ENCODE assay signal across 12 cellular contexts in the genomic region with DNA sequence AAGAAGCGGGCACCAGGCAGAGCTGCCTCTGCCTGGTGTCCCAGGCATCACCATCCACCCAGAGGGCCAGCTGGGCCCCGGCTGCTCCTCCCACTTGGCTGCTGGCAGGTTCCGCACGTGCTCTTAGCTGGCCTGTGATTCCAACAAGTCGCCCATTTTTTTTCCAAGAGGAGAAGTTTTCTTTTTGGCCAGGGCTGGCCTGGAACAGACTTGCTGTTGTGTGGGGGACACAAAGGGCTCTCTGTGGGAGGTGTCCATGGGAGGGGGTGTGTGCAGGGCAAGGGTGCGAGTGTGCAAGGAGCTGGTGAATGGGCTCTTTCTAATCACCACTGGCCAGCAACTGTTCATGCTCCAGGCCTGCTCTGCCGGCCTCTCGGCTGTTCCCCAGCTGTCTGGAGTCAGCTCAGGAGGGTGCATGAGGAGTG. TPM values are rescaled to one million over a fixed set of nuclear protein-coding genes. Genes with fewer than 3 reads are reported as not detected.
DNase-seq lines count a peak whose midpoint lies in the region; ATAC-seq and TF ChIP-seq lines count a peak whose summit lies in the region.
"Had no signal": no experiment of that assay in that cellular context is flagged by ENCODE, and none has a peak within 500 bp of the region (broad histone marks: within the 10 kb centered on the region; RNA-seq: fewer than 3 reads in every experiment).

No MANE protein-coding gene starts in this region.

- H2AFZ ChIP-seq in mammary epithelial cell (ENCODE audit: low read depth, low read length) (no peak overlapping the region), neuronal stem cell (ENCODE audit: low read length) (no peak overlapping the region)

- intact Hi-C loops in MCF 10A (cut with micrococcal nuclease) (no loop called here), mammary epithelial cell (cut with micrococcal nuclease) (no loop called here), head of caudate nucleus (cut with DNase I) (loop anchor here (10.0 kb wide), 1 partner anchor 108 kb away; no protein-coding TSS in a partner anchor), aorta (cut with DNase I) (no loop called here)

- 51% methylated on average over 7 of the region's 8 CpGs for WGBS in mammary epithelial cell (ENCODE audit: low coverage, missing lambda C conversion rate)
- no CpG with 5 or more reads among the region's 8 CpGs for WGBS in neuronal stem cell (ENCODE audit: extremely low coverage in 2 of 2, insufficient read length in 2 of 2, insufficient replicate concordance in 1 of 2), 2 donors
- 15 to 28% methylated on average over 7 to 8 of the region's 8 CpGs for WGBS in aorta, 2 donors

- H3K79me1 ChIP-seq in neuronal stem cell (ENCODE audit: low read depth, low read length), result peaks cover 20% of the 10 kb centered on the region

- H3K36me3 Mint-ChIP-seq in MCF 10A (ENCODE audit: insufficient read depth, unreplicated experiment), result peaks cover 98% of the 10 kb centered on the region

- H2BK5ac ChIP-seq in neuronal stem cell (ENCODE audit: low read length), result no peak overlapping the region

- H3K36me3 ChIP-seq in mammary epithelial cell (ENCODE audit: insufficient read depth, low read length) (peaks cover 58% of the 10 kb centered on the region), neuronal stem cell (replicated peaks in 1 of 2; ENCODE audit: control insufficient read depth in 2 of 2, insufficient read depth in 2 of 2, low read length in 2 of 2) (peaks cover 83 to 98% of the 10 kb centered on the region in 2 donors), aorta (ENCODE audit: control insufficient read depth in 1 of 2, insufficient read depth in 2 of 2, low read length in 1 of 2) (peaks cover 4 to 21% of the 10 kb centered on the region in 2 donors)

- H3K27me3 Mint-ChIP-seq in MCF 10A (ENCODE audit: insufficient read depth, unreplicated experiment), result no peaks in the 10 kb centered on the region

- no peak overlapping the region for H2BK120ac ChIP-seq in neuronal stem cell (ENCODE audit: low read depth, low read length)

- H3K4ac ChIP-seq in neuronal stem cell (ENCODE audit: low read length), result no peak overlapping the region

- in situ Hi-C loops in mammary epithelial cell (cut with MboI; ENCODE audit: low sequenced_read_pairs in 2 of 2), result loop anchor here in 1 of 2 donors (10.0 kb wide), 1 partner anchor 108 kb away; no protein-coding TSS in a partner anchor

- H3K79me2 ChIP-seq in mammary epithelial cell (ENCODE audit: insufficient read depth, low read length), result peaks cover 77% of the 10 kb centered on the region

- H3K9me3 Mint-ChIP-seq in MCF 10A (ENCODE audit: unreplicated experiment), result no peaks in the 10 kb centered on the region
- H3K9me3 Mint-ChIP-seq: stimulated activated naive CD8-positive, alpha-beta T cell treated with anti-CD3 and anti-CD28 coated beads, Interleukin-15, amount 100 ng/mL, for 72 hours had no signal

- peak overlapping the region; percentile 21 for H3K4me3 Mint-ChIP-seq in MCF 10A (ENCODE audit: unreplicated experiment)
- H3K4me3 Mint-ChIP-seq: stimulated activated naive CD8-positive, alpha-beta T cell treated with anti-CD3 and anti-CD28 coated beads, Interleukin-15, amount 100 ng/mL, for 72 hours had no signal

- H2BK12ac ChIP-seq in neuronal stem cell (ENCODE audit: low read length), result no peak overlapping the region

- H2BK15ac ChIP-seq in neuronal stem cell (ENCODE audit: low read length), result no peak overlapping the region

- DNase-seq in MCF 10A (ENCODE audit: unreplicated experiment) (no peak), mammary epithelial cell (no peak), head of caudate nucleus (peak; percentile 83 to 99 (median 93)), neuronal stem cell (ENCODE audit: low spot score) (no peak), aorta (peak; percentile 59 to 81)
- no peak for DNase-seq in stimulated activated CD4-positive, alpha-beta T cell treated with anti-CD3 and anti-CD28 coated beads, Interleukin-1b, Interleukin-23, amount 100 ng/mL, for 48 hours
- DNase-seq in stimulated activated CD4-positive, alpha-beta T cell treated with anti-CD3 and anti-CD28 coated beads, Interleukin-4, amount 100 ng/mL, for 4 hours, result no peak
- DNase-seq: activated CD4-positive, alpha-beta T cell treated with anti-CD3 and anti-CD28 coated beads for 48 hours; stimulated activated naive CD8-positive, alpha-beta T cell treated with anti-CD3 and anti-CD28 coated beads, Interleukin-15, amount 100 ng/mL, for 72 hours had no signal

- H4K20me1 ChIP-seq in mammary epithelial cell (ENCODE audit: insufficient read depth, low read length), result no peaks in the 10 kb centered on the region

- H3K18ac ChIP-seq in neuronal stem cell (ENCODE audit: low read length), result peak overlapping the region; percentile 24

- ATAC-seq in aorta (ENCODE audit: low FRiP score) (no peak), GM19328 (IDR thresholded peaks at IDR 0.05; ENCODE audit: unreplicated experiment) (no peak)
- ATAC-seq: stimulated activated naive CD8-positive, alpha-beta T cell treated with anti-CD3 and anti-CD28 coated beads, Interleukin-15, amount 100 ng/mL, for 72 hours had no signal

- H3K4me3 ChIP-seq in mammary epithelial cell (replicated peaks in 1 of 3; ENCODE audit: insufficient read depth in 1 of 3, low read depth in 2 of 3, low read length in 3 of 3), result no peak overlapping the region
- no peak overlapping the region for H3K4me3 ChIP-seq in neuronal stem cell (ENCODE audit: low read length in 2 of 2)
- H3K4me3 ChIP-seq in aorta (ENCODE audit: low read length in 2 of 2), result no peak overlapping the region
- H3K4me3 ChIP-seq: adrenal gland had no signal

- peaks cover 45% of the 10 kb centered on the region for H3K4me1 Mint-ChIP-seq in MCF 10A (ENCODE audit: insufficient read depth, unreplicated experiment)

- BruUV-seq in MCF 10A (replicated peaks; lab: Mats Ljungman, UMichigan), result no TSS peak
- no TSS peak for BruUV-seq in mammary epithelial cell (replicated peaks; lab: Mats Ljungman, UMichigan)

- no peak overlapping the region for H3K4me2 ChIP-seq in mammary epithelial cell (ENCODE audit: insufficient read depth, low read depth, low read length)
- no peak overlapping the region for H3K4me2 ChIP-seq in neuronal stem cell (ENCODE audit: insufficient read depth, low read length, poor library complexity, severe bottlenecking)

- H3K27ac ChIP-seq in mammary epithelial cell (ENCODE audit: insufficient read depth, low read depth, low read length) (no peak overlapping the region), neuronal stem cell (replicated peaks; ENCODE audit: low read length) (peak overlapping the region; percentile 40), aorta (ENCODE audit: low read depth in 1 of 2, low read length in 2 of 2) (peak overlapping the region in 1 of 2 donors; percentile 77)

- POLR2A ChIA-PET in MCF 10A (lab: Yijun Ruan, JAX), result interaction anchor here (0.7 to 7.0 kb wide), 3 partner anchors 14 to 567 kb away, joined by 3 to 95 read pairs (median 4); no protein-coding TSS in a partner anchor

- TF ChIP-seq CTCF in MCF 10A (IDR thresholded peaks at IDR 0.05; ENCODE audit: unreplicated experiment), result no peak
- no peak for TF ChIP-seq CTCF in mammary epithelial cell (conservative IDR thresholded peaks at IDR 0.05 in 1 of 2, IDR thresholded peaks at IDR 0.05 in 1 of 2; ENCODE audit: extremely low read depth in 1 of 2, insufficient read depth in 1 of 2, low read depth in 1 of 2, low read length in 2 of 2)

- dilution Hi-C loops in mammary epithelial cell (cut with HindIII; ENCODE audit: low sequenced_read_pairs), result no loop called here

- H2AK5ac ChIP-seq in neuronal stem cell (ENCODE audit: low read depth, low read length), result no peak overlapping the region

- no peak overlapping the region for H3K14ac ChIP-seq in neuronal stem cell (ENCODE audit: low read length)

- no peak overlapping the region for H3K27ac Mint-ChIP-seq in MCF 10A (ENCODE audit: low read depth, unreplicated experiment)
- H3K27ac Mint-ChIP-seq: stimulated activated naive CD8-positive, alpha-beta T cell treated with anti-CD3 and anti-CD28 coated beads, Interleukin-15, amount 100 ng/mL, for 72 hours had no signal

- no peak overlapping the region for H4K8ac ChIP-seq in neuronal stem cell (ENCODE audit: low read depth, low read length)

- H3K9ac ChIP-seq in mammary epithelial cell (ENCODE audit: insufficient read depth, low read length) (no peak overlapping the region), neuronal stem cell (ENCODE audit: low read depth, low read length, poor library complexity) (no peak overlapping the region)

- H3K9me3 ChIP-seq in mammary epithelial cell (replicated peaks; ENCODE audit: insufficient read depth, low read length) (no peaks in the 10 kb centered on the region), neuronal stem cell (replicated peaks in 1 of 2; ENCODE audit: control insufficient read depth in 2 of 2, insufficient read depth in 1 of 2, low read depth in 1 of 2, low read length in 2 of 2) (no peaks in the 10 kb centered on the region), aorta (ENCODE audit: control insufficient read depth, low read length) (no peaks in the 10 kb centered on the region)
- H3K9me3 ChIP-seq: adrenal gland had no signal

- peak overlapping the region; percentile 20 for H3K23ac ChIP-seq in neuronal stem cell (ENCODE audit: low read depth, low read length, poor library complexity)

- CTCF ChIA-PET in MCF 10A (lab: Yijun Ruan, JAX), result interaction anchor here (0.6 to 30.1 kb wide), 7 partner anchors 14 to 1983 kb away, joined by 3 to 449 read pairs (median 6); a partner anchor contains a TSS
- CTCF ChIA-PET in mammary epithelial cell (lab: Charles Lee; ENCODE audit: low non-redundant PET), result interaction anchor here (0.6 kb wide), 1 partner anchor 154 kb away, joined by 3 read pairs; no protein-coding TSS in a partner anchor

- H4K91ac ChIP-seq in neuronal stem cell (ENCODE audit: low read depth, low read length, poor library complexity), result no peak overlapping the region

- no peaks in the 10 kb centered on the region for H3K27me3 ChIP-seq in mammary epithelial cell (ENCODE audit: insufficient read depth, low read length)
- no peaks in the 10 kb centered on the region for H3K27me3 ChIP-seq in neuronal stem cell (ENCODE audit: control insufficient read depth in 3 of 3, insufficient read depth in 3 of 3, low read depth in 1 of 3, low read length in 3 of 3)
- H3K27me3 ChIP-seq in aorta (ENCODE audit: control insufficient read depth in 1 of 2, insufficient read depth in 2 of 2, low read length in 1 of 2), result no peaks in the 10 kb centered on the region
- H3K27me3 ChIP-seq: adrenal gland had no signal

- H3K4me1 ChIP-seq in mammary epithelial cell (ENCODE audit: insufficient read depth, low read length), result peaks cover 90% of the 10 kb centered on the region
- peaks cover 12 to 70% of the 10 kb centered on the region in 2 donors for H3K4me1 ChIP-seq in neuronal stem cell (ENCODE audit: control insufficient read depth in 2 of 2, insufficient read depth in 1 of 2, low read depth in 1 of 2, low read length in 2 of 2)
- no peaks in the 10 kb centered on the region for H3K4me1 ChIP-seq in aorta (ENCODE audit: control insufficient read depth in 1 of 2, insufficient read depth in 2 of 2, low read length in 2 of 2)

RNA-seq across cellular contexts. Expression of a gene that starts 7.3 kb away (rescaled TPM):
- total RNA-seq in MCF 10A (2022), result 92.6 and 137 TPM in 2 replicates
- total RNA-seq in mammary epithelial cell, result 100 to 1,000 TPM; 116 to 144 TPM
- 47.5 TPM for polyA plus RNA-seq in mammary epithelial cell
- polyA minus RNA-seq in mammary epithelial cell, result 86.1 TPM
- 61.7 TPM for polyA plus RNA-seq in neuronal stem cell (2013, experiment 1 of 2)
- 60.5 TPM for polyA plus RNA-seq in neuronal stem cell (2013, experiment 2 of 2)
- 100 to 1,000 TPM in 1 of 2 donors, 10 to 100 TPM in 1; 82.1 to 118 TPM for total RNA-seq in aorta
- polyA plus RNA-seq in aorta, result 10 to 100 TPM; 12.4 to 29.3 TPM
- total RNA-seq: OCI-LY7 had no signal

Comparison
In these comparisons a context has a peak if more than half of its experiments do, and no peak if none do; other contexts are left out.
1. DNase-seq: peak in head of caudate nucleus (42 of 42) and aorta (2 of 2); none in MCF 10A (single experiment), mammary epithelial cell (single experiment), neuronal stem cell (single experiment), stimulated activated CD4-positive, alpha-beta T cell treated with anti-CD3 and anti-CD28 coated beads, Interleukin-1b, Interleukin-23, amount 100 ng/mL, for 48 hours (single experiment) and stimulated activated CD4-positive, alpha-beta T cell treated with anti-CD3 and anti-CD28 coated beads, Interleukin-4, amount 100 ng/mL, for 4 hours (0 of 2).